In the genomic region with DNA sequence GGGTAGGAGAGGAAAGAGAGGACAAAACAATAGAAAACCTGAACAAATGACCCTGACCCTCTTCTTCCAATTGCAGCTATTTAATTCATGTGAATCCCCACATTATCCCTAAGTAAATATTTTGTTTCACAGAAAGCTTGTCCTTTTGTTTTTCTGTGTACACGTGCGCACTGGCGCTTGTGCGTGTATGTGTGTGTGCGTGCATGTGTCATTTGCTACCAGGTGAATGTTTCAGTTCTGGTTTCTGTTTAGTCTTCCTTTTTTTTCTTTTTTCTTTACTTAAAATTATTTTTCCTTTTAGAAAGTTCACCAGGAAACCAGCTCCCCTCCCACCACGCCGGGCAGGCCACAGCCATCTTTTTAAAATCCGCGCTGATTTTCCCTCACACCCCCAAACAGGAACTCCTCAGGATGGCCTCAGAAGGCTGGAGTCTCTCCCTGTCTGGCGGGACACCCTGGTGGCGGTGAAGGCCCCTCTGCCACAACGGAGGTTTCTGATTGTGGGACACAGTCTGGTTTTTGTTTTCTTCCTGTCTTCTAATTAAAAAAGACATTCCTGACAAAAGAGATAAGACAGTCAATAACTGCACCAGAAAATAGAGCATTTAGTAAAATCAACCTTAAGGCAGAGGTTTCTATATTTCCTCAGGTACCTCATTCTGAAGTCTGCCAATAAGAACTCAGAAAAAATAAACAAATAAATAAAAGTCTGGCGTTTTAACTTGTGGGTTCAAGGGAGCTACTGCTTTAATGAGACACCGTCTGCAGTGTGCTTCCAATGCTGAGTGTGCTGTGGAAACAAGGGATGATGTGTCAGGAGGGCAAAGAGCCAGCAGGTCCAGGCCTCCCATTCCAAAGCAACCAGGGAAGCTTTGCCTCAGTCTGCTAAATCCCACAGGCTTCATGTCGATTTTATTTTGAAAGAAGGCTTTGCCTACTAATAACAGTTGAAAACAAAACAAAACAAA, we compare ENCODE assay signal across 10 cellular contexts. TPM values are rescaled to one million over a fixed set of nuclear protein-coding genes. Genes with fewer than 3 reads are reported as not detected.
A peak's percentile ranks its signal among the peaks of the same experiment; 100 is the strongest.
DNase-seq lines count a peak whose midpoint lies in the region; ATAC-seq and TF ChIP-seq lines count a peak whose summit lies in the region.
"Had no signal": no experiment of that assay in that cellular context is flagged by ENCODE, and none has a peak within 500 bp of the region (broad histone marks: within the 10 kb centered on the region; RNA-seq: fewer than 3 reads in every experiment).

No MANE protein-coding gene starts in this region.

- POLR2A ChIA-PET in HEK293T (lab: Yijun Ruan, JAX) = no interaction called here
- POLR2A ChIA-PET in activated CD4-positive, alpha-beta T cell treated with anti-CD3 and anti-CD28 coated beads, Interleukin-2, amount 10 ng/mL, durations not matched to agents 7 days and 5 days (lab: Charles Lee) = no interaction called here

- no peak overlapping the region for H3K4me3 Mint-ChIP-seq in activated CD4-positive, alpha-beta T cell treated with anti-CD3 and anti-CD28 coated beads, Interleukin-2, amount 10 ng/mL, durations not matched to agents 7 days and 5 days
- H3K4me3 Mint-ChIP-seq: T-helper 2 cell treated with Interferon-gamma antibody and Interleukin-4, amounts not matched to agents 5 μg/mL and 100 μg/mL, for 36 hours had no signal

- TF ChIP-seq CTCF in fibroblast of the aortic adventitia (IDR thresholded peaks at IDR 0.05; ENCODE audit: insufficient read depth, low read length) = no peak

- H3K4me1 Mint-ChIP-seq in activated CD4-positive, alpha-beta T cell treated with anti-CD3 and anti-CD28 coated beads, Interleukin-2, amount 10 ng/mL, durations not matched to agents 7 days and 5 days = peaks cover 1% of the 10 kb centered on the region

- CTCF ChIA-PET in HEK293T (lab: Yijun Ruan, JAX) = no interaction called here
- CTCF ChIA-PET in activated CD4-positive, alpha-beta T cell treated with anti-CD3 and anti-CD28 coated beads, Interleukin-2, amount 10 ng/mL, durations not matched to agents 7 days and 5 days (lab: Charles Lee) = interaction anchor here (0.7 to 1.3 kb wide), 3 partner anchors 14 to 136 kb away, joined by 3 to 4 read pairs (median 3); no protein-coding TSS in a partner anchor

- H3K4me3 ChIP-seq in fibroblast of the aortic adventitia (ENCODE audit: low read depth, low read length) = no peak overlapping the region
- H3K4me3 ChIP-seq: HAP-1 had no signal

- DNase-seq in GM04503 (ENCODE audit: low read depth) (peak; percentile 41), NCI-H69 (lab: John Stamatoyannopoulos, UW) (peak; percentile 69), fibroblast of the aortic adventitia (ENCODE audit: low read depth) (peak; percentile 78), CD1c-positive myeloid dendritic cell (ENCODE audit: extremely low spot score) (no peak), HEK293T (ENCODE audit: extremely low spot score) (no peak), T-helper 9 cell (no peak)
- no peak for DNase-seq in activated CD4-positive, alpha-beta T cell treated with anti-CD3 and anti-CD28 coated beads, Interleukin-2, amount 10 ng/mL, durations not matched to agents 7 days and 5 days

- ATAC-seq in GM21529 (IDR thresholded peaks at IDR 0.05; ENCODE audit: unreplicated experiment) = peak; percentile 77

- peaks cover 64% of the 10 kb centered on the region for H3K36me3 Mint-ChIP-seq in activated CD4-positive, alpha-beta T cell treated with anti-CD3 and anti-CD28 coated beads, Interleukin-2, amount 10 ng/mL, durations not matched to agents 7 days and 5 days (ENCODE audit: low read depth)

- no peaks in the 10 kb centered on the region for H3K9me3 Mint-ChIP-seq in activated CD4-positive, alpha-beta T cell treated with anti-CD3 and anti-CD28 coated beads, Interleukin-2, amount 10 ng/mL, durations not matched to agents 7 days and 5 days
- H3K9me3 Mint-ChIP-seq: T-helper 2 cell treated with Interferon-gamma antibody and Interleukin-4, amounts not matched to agents 5 μg/mL and 100 μg/mL, for 36 hours had no signal

- H3K27me3 Mint-ChIP-seq in activated CD4-positive, alpha-beta T cell treated with anti-CD3 and anti-CD28 coated beads, Interleukin-2, amount 10 ng/mL, durations not matched to agents 7 days and 5 days = no peaks in the 10 kb centered on the region

- H3K27ac Mint-ChIP-seq in activated CD4-positive, alpha-beta T cell treated with anti-CD3 and anti-CD28 coated beads, Interleukin-2, amount 10 ng/mL, durations not matched to agents 7 days and 5 days = no peak overlapping the region
- H3K27ac Mint-ChIP-seq: T-helper 2 cell treated with Interferon-gamma antibody and Interleukin-4, amounts not matched to agents 5 μg/mL and 100 μg/mL, for 36 hours had no signal

TF ChIP-seq in HEK293T, 16 proteins besides CTCF, POLR2A, EP300 and RAD21:
- no peak for TF ChIP-seq L3MBTL2 (conservative IDR thresholded peaks at IDR 0.05)
- no peak for TF ChIP-seq TARDBP (IDR thresholded peaks at IDR 0.05)
- no peak for TF ChIP-seq HDGF (IDR thresholded peaks at IDR 0.05; ENCODE audit: borderline replicate concordance)
- no peak for TF ChIP-seq ZNF384 (IDR thresholded peaks at IDR 0.05)
- TF ChIP-seq ARNT (IDR thresholded peaks at IDR 0.05) = no peak
- no peak for TF ChIP-seq NFRKB (IDR thresholded peaks at IDR 0.05)
- TF ChIP-seq CTBP1 (IDR thresholded peaks at IDR 0.05; ENCODE audit: borderline replicate concordance) = no peak

RNA-seq across cellular contexts. Expression of a gene that starts 17.4 kb away (rescaled TPM):
- total RNA-seq in fibroblast of the aortic adventitia (ENCODE audit: low replicate concordance) = not detected in 2 replicates
- total RNA-seq in activated CD4-positive, alpha-beta T cell treated with anti-CD3 and anti-CD28 coated beads, Interleukin-2, amount 10 ng/mL, durations not matched to agents 7 days and 5 days = 1 to 10 TPM; 6.5 to 6.7 TPM

RNA-seq across cellular contexts. Expression of a gene that starts 44.6 kb away (rescaled TPM):
- total RNA-seq in fibroblast of the aortic adventitia (ENCODE audit: low replicate concordance) = 0.09 and 1.6 TPM in 2 replicates
- total RNA-seq in activated CD4-positive, alpha-beta T cell treated with anti-CD3 and anti-CD28 coated beads, Interleukin-2, amount 10 ng/mL, durations not matched to agents 7 days and 5 days = under 1 TPM; 0.10 to 0.12 TPM

Comparison
In these comparisons a context has a peak if more than half of its experiments do, and no peak if none do; other contexts are left out.
1. DNase-seq: peak in GM04503 (single experiment), NCI-H69 (single experiment) and fibroblast of the aortic adventitia (single experiment); none in CD1c-positive myeloid dendritic cell (single experiment), HEK293T (single experiment), T-helper 9 cell (single experiment) and activated CD4-positive, alpha-beta T cell treated with anti-CD3 and anti-CD28 coated beads, Interleukin-2, amount 10 ng/mL, durations not matched to agents 7 days and 5 days (single experiment).